ENCODE assay signal across 19 cellular contexts in genomic region chr1:185453496-185454192, GRCh38.
DNase-seq lines count a peak whose midpoint lies in the region; ATAC-seq, FAIRE-seq and TF ChIP-seq lines count a peak whose summit lies in the region.
"Had no signal": no experiment of that assay in that cellular context is flagged by ENCODE, and none has a peak within 500 bp of the region (broad histone marks: within the 10 kb centered on the region; RNA-seq: fewer than 3 reads in every experiment).

No MANE protein-coding gene starts in this region.

- H3K9ac ChIP-seq in fibroblast of lung (ENCODE audit: insufficient read depth, low read length) (no peak overlapping the region), skeletal muscle satellite cell (ENCODE audit: low read depth, low read length) (peak overlapping the region; percentile 55)

- no peak for FAIRE-seq in HTR-8/SVneo (lab: Jason Lieb, UNC)

- no peak for TF ChIP-seq CTCF in fibroblast of lung (conservative IDR thresholded peaks at IDR 0.05 in 1 of 2, IDR thresholded peaks at IDR 0.05 in 1 of 2; ENCODE audit: low read depth in 1 of 2, low read length in 2 of 2)

- no peak overlapping the region for H3K27ac ChIP-seq in fibroblast of lung (ENCODE audit: insufficient read depth, low read length)
- H3K27ac ChIP-seq: VCaP had no signal

- H3K27ac Mint-ChIP-seq in T-helper 17 cell, result peak overlapping the region; percentile 48
- H3K27ac Mint-ChIP-seq: nephron progenitor cell; stimulated activated naive CD8-positive, alpha-beta T cell treated with anti-CD3 and anti-CD28 coated beads, Interleukin-15, Interleukin-2, amounts not matched to agents 100 ng/mL and 50 ng/mL, for 24 hours had no signal

- H2AFZ ChIP-seq in fibroblast of lung (ENCODE audit: low read length), result no peak overlapping the region

- no peaks in the 10 kb centered on the region for H3K9me3 ChIP-seq in T-helper 17 cell (ENCODE audit: control insufficient read depth, low read length, poor library complexity, severe bottlenecking)
- no peaks in the 10 kb centered on the region for H3K9me3 ChIP-seq in fibroblast of lung (ENCODE audit: control insufficient read depth, insufficient read depth, low read depth, low read length)
- H3K9me3 ChIP-seq in skeletal muscle satellite cell (replicated peaks; ENCODE audit: low read length), result no peaks in the 10 kb centered on the region
- H3K9me3 ChIP-seq: HAP-1 had no signal

- H3K4me3 Mint-ChIP-seq in T-helper 17 cell, result no peak overlapping the region
- H3K4me3 Mint-ChIP-seq: nephron progenitor cell; stimulated activated naive CD8-positive, alpha-beta T cell treated with anti-CD3 and anti-CD28 coated beads, Interleukin-15, Interleukin-2, amounts not matched to agents 100 ng/mL and 50 ng/mL, for 24 hours had no signal

- H3K4me2 ChIP-seq in fibroblast of lung (ENCODE audit: extremely low read depth, insufficient read depth, low read length), result no peak overlapping the region
- H3K4me2 ChIP-seq in skeletal muscle satellite cell (ENCODE audit: low read length), result no peak overlapping the region

- H3K79me2 ChIP-seq in fibroblast of lung (ENCODE audit: control insufficient read depth, insufficient read depth, low read length), result no peaks in the 10 kb centered on the region

- H3K4me1 Mint-ChIP-seq in T-helper 17 cell, result peaks cover 4% of the 10 kb centered on the region
- H3K4me1 Mint-ChIP-seq: nephron progenitor cell had no signal

- no peak overlapping the region for H3K4me3 ChIP-seq in fibroblast of lung (replicated peaks in 1 of 4; ENCODE audit: control extremely low read depth in 1 of 4, insufficient read depth in 1 of 4, low read depth in 3 of 4, low read length in 4 of 4)
- H3K4me3 ChIP-seq in skeletal muscle satellite cell (ENCODE audit: low read length), result no peak overlapping the region
- H3K4me3 ChIP-seq: HAP-1 had no signal

- H3K4me1 ChIP-seq in fibroblast of lung (ENCODE audit: control insufficient read depth, extremely low read depth, insufficient read depth, low read length), result no peaks in the 10 kb centered on the region
- H3K4me1 ChIP-seq in skeletal muscle satellite cell (ENCODE audit: control insufficient read depth, insufficient read depth, low read length), result peaks cover 8% of the 10 kb centered on the region

- H3K27me3 Mint-ChIP-seq in T-helper 17 cell, result no peaks in the 10 kb centered on the region
- H3K27me3 Mint-ChIP-seq: stimulated activated naive CD8-positive, alpha-beta T cell treated with anti-CD3 and anti-CD28 coated beads, Interleukin-15, Interleukin-2, amounts not matched to agents 100 ng/mL and 50 ng/mL, for 24 hours had no signal

- H3K36me3 Mint-ChIP-seq in T-helper 17 cell (ENCODE audit: low read depth), result no peaks in the 10 kb centered on the region

- intact Hi-C loops in left cardiac atrium (cut with DNase I), result no loop called here

- H3K36me3 ChIP-seq in fibroblast of lung (ENCODE audit: control insufficient read depth, insufficient read depth, low read length) (no peaks in the 10 kb centered on the region), skeletal muscle satellite cell (ENCODE audit: insufficient read depth, low read length) (no peaks in the 10 kb centered on the region)
- H3K36me3 ChIP-seq: HAP-1 had no signal

- no peaks in the 10 kb centered on the region for H3K27me3 ChIP-seq in fibroblast of lung (ENCODE audit: control insufficient read depth, insufficient read depth, low read length)
- no peaks in the 10 kb centered on the region for H3K27me3 ChIP-seq in skeletal muscle satellite cell (ENCODE audit: control insufficient read depth, insufficient read depth, low read length)

- H4K20me1 ChIP-seq in fibroblast of lung (ENCODE audit: control insufficient read depth, extremely low read depth, insufficient read depth, low read length), result no peaks in the 10 kb centered on the region

- no peak for ATAC-seq in T-helper 17 cell
- ATAC-seq in left cardiac atrium, result no peak
- no peak for ATAC-seq in GM19467 (IDR thresholded peaks at IDR 0.05; ENCODE audit: unreplicated experiment)
- ATAC-seq: left ventricle myocardium superior, sciatic nerve had no signal

- DNase-seq in GM04503 (ENCODE audit: low read depth), result peak; percentile 84
- no peak for DNase-seq in T-helper 17 cell
- DNase-seq in fibroblast of lung (ENCODE audit: low read depth in 2 of 2), result peak; percentile 34 to 83
- no peak for DNase-seq in left cardiac atrium
- DNase-seq in HTR-8/SVneo (ENCODE audit: insufficient read length, low spot score), result no peak
- DNase-seq in iPS-NIHi11 (ENCODE audit: low spot score), result no peak
- DNase-seq: activated gamma-delta T cell treated with Interleukin-2 at 50 U/mL for 16 hours; central memory CD4-positive, alpha-beta T cell; Kasumi-1; left ventricle myocardium superior; NCI-H187 treated with DMSO at 0.1 percent for 48 hours; NCI-H774; nephron progenitor cell had no signal

Comparison
In these comparisons a context has a peak if more than half of its experiments do, and no peak if none do; other contexts are left out.
1. DNase-seq: peak in GM04503 (single experiment) and fibroblast of lung (2 of 2); none in T-helper 17 cell (0 of 3), left cardiac atrium (single experiment), HTR-8/SVneo (single experiment) and iPS-NIHi11 (single experiment).